In genomic region chr6:137832110-137832509, GRCh38 we compare ENCODE assay signal across 12 cellular contexts. TPM values are rescaled to one million over a fixed set of nuclear protein-coding genes. Genes with fewer than 3 reads are reported as not detected.
DNase-seq lines count a peak whose midpoint lies in the region; ATAC-seq and TF ChIP-seq lines count a peak whose summit lies in the region.
"Had no signal": no experiment of that assay in that cellular context is flagged by ENCODE, and none has a peak within 500 bp of the region (broad histone marks: within the 10 kb centered on the region; RNA-seq: fewer than 3 reads in every experiment).

No MANE protein-coding gene starts in this region.

- no peaks in the 10 kb centered on the region for H3K27me3 Mint-ChIP-seq in activated CD4-positive, alpha-beta T cell treated with anti-CD3 and anti-CD28 coated beads for 36 hours
- H3K27me3 Mint-ChIP-seq in stimulated activated naive B cell treated with anti-CD40 and anti-IgM and Interleukin-4, amounts not matched to agents 10 μg/mL and 1 μg/mL and 100 μg/mL, for 72 hours = no peaks in the 10 kb centered on the region
- H3K27me3 Mint-ChIP-seq: naive thymus-derived CD4-positive, alpha-beta T cell had no signal

- H3K4me3 ChIP-seq in prostate gland = no peak overlapping the region
- H3K4me3 ChIP-seq: suprapubic skin had no signal

- peaks cover 58% of the 10 kb centered on the region for H3K4me1 Mint-ChIP-seq in activated CD4-positive, alpha-beta T cell treated with anti-CD3 and anti-CD28 coated beads for 36 hours
- H3K4me1 Mint-ChIP-seq in stimulated activated naive B cell treated with anti-CD40 and anti-IgM and Interleukin-4, amounts not matched to agents 10 μg/mL and 1 μg/mL and 100 μg/mL, for 72 hours = peaks cover 44 to 64% of the 10 kb centered on the region in 2 donors

- H3K27ac Mint-ChIP-seq in activated CD4-positive, alpha-beta T cell treated with anti-CD3 and anti-CD28 coated beads for 36 hours = peak overlapping the region; percentile 32
- H3K27ac Mint-ChIP-seq in stimulated activated naive B cell treated with anti-CD40 and anti-IgM and Interleukin-4, amounts not matched to agents 10 μg/mL and 1 μg/mL and 100 μg/mL, for 72 hours = peak overlapping the region; percentile 27

- H3K4me1 ChIP-seq in prostate gland (replicated peaks) = no peaks in the 10 kb centered on the region

- H3K36me3 ChIP-seq in prostate gland = no peaks in the 10 kb centered on the region
- H3K36me3 ChIP-seq: suprapubic skin had no signal

- H3K27ac ChIP-seq in epithelial cell of prostate (peak overlapping the region; percentile 91), prostate gland (no peak overlapping the region)
- H3K27ac ChIP-seq: suprapubic skin had no signal

- H3K9me3 Mint-ChIP-seq in activated CD4-positive, alpha-beta T cell treated with anti-CD3 and anti-CD28 coated beads for 36 hours (ENCODE audit: low read depth) = peaks cover 10% of the 10 kb centered on the region
- H3K9me3 Mint-ChIP-seq in stimulated activated naive B cell treated with anti-CD40 and anti-IgM and Interleukin-4, amounts not matched to agents 10 μg/mL and 1 μg/mL and 100 μg/mL, for 72 hours = peaks cover 9 to 15% of the 10 kb centered on the region in 2 donors

- POLR2A ChIA-PET in activated CD4-positive, alpha-beta T cell treated with anti-CD3 and anti-CD28 coated beads for 36 hours (lab: Charles Lee) = no interaction called here

- TF ChIP-seq POLR2A in prostate gland (IDR thresholded peaks at IDR 0.05) = no peak

- no peak for ATAC-seq in activated CD4-positive, alpha-beta T cell treated with anti-CD3 and anti-CD28 coated beads for 36 hours
- ATAC-seq in stimulated activated naive B cell treated with anti-CD40 and anti-IgM and Interleukin-4, amounts not matched to agents 10 μg/mL and 1 μg/mL and 100 μg/mL, for 72 hours (replicated peaks) = no peak
- ATAC-seq in GM18511 (IDR thresholded peaks at IDR 0.05; ENCODE audit: unreplicated experiment) = no peak
- ATAC-seq: naive thymus-derived CD4-positive, alpha-beta T cell had no signal

- H3K27me3 ChIP-seq in prostate gland (replicated peaks; ENCODE audit: insufficient read depth) = no peaks in the 10 kb centered on the region
- H3K27me3 ChIP-seq: suprapubic skin had no signal

- H3K36me3 Mint-ChIP-seq in activated CD4-positive, alpha-beta T cell treated with anti-CD3 and anti-CD28 coated beads for 36 hours (ENCODE audit: low read depth) = peaks cover 13% of the 10 kb centered on the region
- H3K36me3 Mint-ChIP-seq in stimulated activated naive B cell treated with anti-CD40 and anti-IgM and Interleukin-4, amounts not matched to agents 10 μg/mL and 1 μg/mL and 100 μg/mL, for 72 hours = peaks cover 11 to 20% of the 10 kb centered on the region in 2 donors

- H3K4me3 Mint-ChIP-seq in activated CD4-positive, alpha-beta T cell treated with anti-CD3 and anti-CD28 coated beads for 36 hours = no peak overlapping the region
- H3K4me3 Mint-ChIP-seq in stimulated activated naive B cell treated with anti-CD40 and anti-IgM and Interleukin-4, amounts not matched to agents 10 μg/mL and 1 μg/mL and 100 μg/mL, for 72 hours = no peak overlapping the region
- H3K4me3 Mint-ChIP-seq: naive thymus-derived CD4-positive, alpha-beta T cell had no signal

- intact Hi-C loops in activated CD4-positive, alpha-beta T cell treated with anti-CD3 and anti-CD28 coated beads for 36 hours (cut with DNase I, micrococcal nuclease) = no loop called here
- intact Hi-C loops in prostate gland (cut with DNase I) = no loop called here

- TF ChIP-seq CTCF in prostate gland (IDR thresholded peaks at IDR 0.05) = no peak

- WGBS in prostate gland = 77% methylated on average over 3 of the region's 3 CpGs

- no peak for DNase-seq in activated CD4-positive, alpha-beta T cell treated with anti-CD3 and anti-CD28 coated beads for 36 hours
- no peak for DNase-seq in activated CD4-positive, alpha-beta T cell treated with anti-CD3 and anti-CD28 coated beads, Interleukin-2, amount 50 U/mL, for 4 hours
- DNase-seq in RKO (ENCODE audit: low spot score) (peak; percentile 51), epithelial cell of prostate (ENCODE audit: low read depth, low spot score) (peak; percentile 60), prostate gland (ENCODE audit: low spot score) (no peak), GM19240 (ENCODE audit: insufficient read length, low spot score) (no peak)
- no peak for DNase-seq in stimulated activated naive B cell treated with anti-CD40 and anti-IgM and Interleukin-4, amounts not matched to agents 10 μg/mL and 1 μg/mL and 100 μg/mL, for 72 hours
- DNase-seq: hippocampal formation; naive thymus-derived CD4-positive, alpha-beta T cell; NCI-H2081 had no signal

- CTCF ChIA-PET in activated CD4-positive, alpha-beta T cell treated with anti-CD3 and anti-CD28 coated beads for 36 hours (lab: Charles Lee) = interaction anchor here (0.7 to 3.2 kb wide), 4 partner anchors 35 to 600 kb away, joined by 3 to 11 read pairs (median 4); partner anchors contain the start of gene TNFAIP3

- no peaks in the 10 kb centered on the region for H3K9me3 ChIP-seq in prostate gland
- H3K9me3 ChIP-seq: suprapubic skin had no signal

RNA-seq across cellular contexts. Expression of gene TNFAIP3, which starts 34.9 kb away (rescaled TPM):
- 100 to 1,000 TPM; 284 to 371 TPM for total RNA-seq in activated CD4-positive, alpha-beta T cell treated with anti-CD3 and anti-CD28 coated beads for 36 hours
- 10 to 100 TPM; 13.0 to 19.9 TPM for total RNA-seq in prostate gland

Comparison
In these comparisons a context has a peak if more than half of its experiments do, and no peak if none do; other contexts are left out.
1. DNase-seq: peak in RKO (single experiment) and epithelial cell of prostate (single experiment); none in activated CD4-positive, alpha-beta T cell treated with anti-CD3 and anti-CD28 coated beads for 36 hours (single experiment), activated CD4-positive, alpha-beta T cell treated with anti-CD3 and anti-CD28 coated beads, Interleukin-2, amount 50 U/mL, for 4 hours (0 of 2), stimulated activated naive B cell treated with anti-CD40 and anti-IgM and Interleukin-4, amounts not matched to agents 10 μg/mL and 1 μg/mL and 100 μg/mL, for 72 hours (single experiment), prostate gland (single experiment) and GM19240 (single experiment).
2. RNA of gene TNFAIP3, which starts 34.9 kb away (total RNA-seq): 284 to 371 TPM in activated CD4-positive, alpha-beta T cell treated with anti-CD3 and anti-CD28 coated beads for 36 hours; 13.0 to 19.9 TPM in prostate gland; every median in the first group is over 10 times any median in the second.